ENCODE assay signal across 8 cellular contexts in genomic region chr1:241518447-241519307, GRCh38. TPM values are rescaled to one million over a fixed set of nuclear protein-coding genes. Genes with fewer than 3 reads are reported as not detected.
DNase-seq lines count a peak whose midpoint lies in the region; ATAC-seq and TF ChIP-seq lines count a peak whose summit lies in the region.

No MANE protein-coding gene starts in this region.

- peaks cover 23% of the 10 kb centered on the region for H3K36me3 Mint-ChIP-seq in activated CD8-positive, alpha-beta T cell treated with anti-CD3 and anti-CD28 coated beads, Interleukin-2, amount 10 ng/mL, durations not matched to agents 7 days and 5 days (ENCODE audit: low read depth)

- peak overlapping the region; percentile 25 for H2BK5ac ChIP-seq in IMR-90 (ENCODE audit: low read depth, low read length, poor library complexity, severe bottlenecking)

- 4% methylated on average over 9 of the region's 29 CpGs; no CpG with 5 or more reads in 1 of the 2 experiments for WGBS in IMR-90 (ENCODE audit: extremely low coverage in 2 of 2, insufficient read length in 1 of 2), 2 experiments

- peak overlapping the region; percentile 41; the same call in 1 of the 2 replicates for H3K4ac ChIP-seq in IMR-90 (ENCODE audit: low read depth, low read length)

- H3K9me1 ChIP-seq in IMR-90 (ENCODE audit: insufficient read depth, low read length) = no peaks in the 10 kb centered on the region

- H4K8ac ChIP-seq in IMR-90 (ENCODE audit: low read depth in 2 of 2, low read length in 2 of 2) = peak overlapping the region; percentile 57 to 61; a peak in 2 of 4 replicates

- H2BK15ac ChIP-seq in IMR-90 (ENCODE audit: low read depth, low read length) = no peak overlapping the region

- peak overlapping the region; percentile 82; the same call in 1 of the 2 replicates for H3K56ac ChIP-seq in IMR-90 (ENCODE audit: extremely low read depth, insufficient read depth, low read length)

- H3K14ac ChIP-seq in IMR-90 (replicated peaks; ENCODE audit: low read depth, low read length) = peak overlapping the region; percentile 33; the same call in 1 of the 2 replicates

- H3K9me3 Mint-ChIP-seq in activated CD8-positive, alpha-beta T cell treated with anti-CD3 and anti-CD28 coated beads, Interleukin-2, amount 10 ng/mL, durations not matched to agents 7 days and 5 days (ENCODE audit: insufficient read depth) = no peaks in the 10 kb centered on the region

- intact Hi-C loops in IMR-90 (cut with micrococcal nuclease) = no loop called here

- H3K9me3 ChIP-seq in IMR-90 (ENCODE audit: control insufficient read depth, insufficient read depth, low read length) = no peaks in the 10 kb centered on the region
- no peaks in the 10 kb centered on the region for H3K9me3 ChIP-seq in neuron (ENCODE audit: low read length)

- no peak for TF ChIP-seq POLR2A in IMR-90 (IDR thresholded peaks at IDR 0.05; ENCODE audit: low read depth, low read length)

- no peaks in the 10 kb centered on the region for H4K20me1 ChIP-seq in IMR-90 (ENCODE audit: insufficient read depth, low read length)

- H3K4me3 Mint-ChIP-seq in activated CD8-positive, alpha-beta T cell treated with anti-CD3 and anti-CD28 coated beads, Interleukin-2, amount 10 ng/mL, durations not matched to agents 7 days and 5 days = peak overlapping the region; percentile 90

- H3K4me3 ChIP-seq in GM06990 (replicated peaks; ENCODE audit: low read depth, low read length) = peak overlapping the region; percentile 82
- peak overlapping the region; percentile 94 for H3K4me3 ChIP-seq in IMR-90 (ENCODE audit: insufficient read depth, low read depth, low read length)
- peak overlapping the region; percentile 55 for H3K4me3 ChIP-seq in neuron (ENCODE audit: low read length)

- H2BK120ac ChIP-seq in IMR-90 (ENCODE audit: low read depth, low read length) = no peak overlapping the region

- no peak for TF ChIP-seq CTCF in GM06990 (IDR thresholded peaks at IDR 0.05; ENCODE audit: insufficient read depth, low read length, poor library complexity, severe bottlenecking)
- TF ChIP-seq CTCF in IMR-90 (conservative IDR thresholded peaks at IDR 0.05; ENCODE audit: low read depth, low read length) = no peak

- peaks cover 7 to 23% of the 10 kb centered on the region in 2 experiments; a peak in 2 of 4 replicates for H3K79me1 ChIP-seq in IMR-90 (ENCODE audit: low read depth in 1 of 2, low read length in 2 of 2)

- peak overlapping the region; percentile 96 for H3K4me2 ChIP-seq in IMR-90 (ENCODE audit: low read depth, low read length)

- H4K5ac ChIP-seq in IMR-90 (ENCODE audit: low read depth, low read length) = peak overlapping the region; percentile 3; the same call in 1 of the 2 replicates

- POLR2A ChIA-PET in IMR-90 (lab: Charles Lee; ENCODE audit: unreplicated experiment) = interaction anchor here (0.6 kb wide), 1 partner anchor 847 kb away, joined by 4 read pairs; no protein-coding TSS in a partner anchor
- POLR2A ChIA-PET in activated CD8-positive, alpha-beta T cell treated with anti-CD3 and anti-CD28 coated beads, Interleukin-2, amount 10 ng/mL, durations not matched to agents 7 days and 5 days (lab: Charles Lee) = interaction anchor here (0.8 to 1.1 kb wide), 2 partner anchors 10 to 15 kb away, joined by 3 to 4 read pairs; no protein-coding TSS in a partner anchor

- CTCF ChIA-PET in IMR-90 (lab: Yijun Ruan, JAX) = interaction anchor here (1.4 kb wide), 1 partner anchor 10 kb away, joined by 3 read pairs; no protein-coding TSS in a partner anchor
- CTCF ChIA-PET in activated CD8-positive, alpha-beta T cell treated with anti-CD3 and anti-CD28 coated beads, Interleukin-2, amount 10 ng/mL, durations not matched to agents 7 days and 5 days (lab: Charles Lee) = interaction anchor here (1.0 to 2.3 kb wide), 6 partner anchors 10 to 495 kb away, joined by 3 to 11 read pairs (median 4); partner anchors contain the start of gene KMO

- peak overlapping the region; percentile 77 for H3K23ac ChIP-seq in IMR-90 (ENCODE audit: low read depth, low read length)

- H3K4me1 Mint-ChIP-seq in activated CD8-positive, alpha-beta T cell treated with anti-CD3 and anti-CD28 coated beads, Interleukin-2, amount 10 ng/mL, durations not matched to agents 7 days and 5 days (ENCODE audit: low read depth) = peaks cover 21% of the 10 kb centered on the region

- no peak for TF ChIP-seq RAD21 in IMR-90 (IDR thresholded peaks at IDR 0.05; ENCODE audit: low read length)

- in situ Hi-C loops in IMR-90 (cut with MboI; ENCODE audit: low sequenced_read_pairs) = loop anchor here (25.0 kb wide), 1 partner anchor 1331 kb away; no protein-coding TSS in a partner anchor

- dilution Hi-C loops in IMR-90 (cut with HindIII; ENCODE audit: low sequenced_read_pairs, unreplicated experiment) = no loop called here

- H4K91ac ChIP-seq in IMR-90 (ENCODE audit: insufficient read depth, low read depth, low read length) = 0 out of 2 replicates have a peak overlapping the region, but pooled peaks have one; percentile 13

- no peak overlapping the region for H3K18ac ChIP-seq in IMR-90 (ENCODE audit: low read depth, low read length)

- H3K27me3 ChIP-seq in GM06990 (replicated peaks; ENCODE audit: control insufficient read depth, insufficient read depth, low read length) (no peaks in the 10 kb centered on the region), IMR-90 (ENCODE audit: control insufficient read depth, insufficient read depth, low read length) (peaks cover 7% of the 10 kb centered on the region), neuron (ENCODE audit: insufficient read depth, low read length) (peaks cover 2% of the 10 kb centered on the region)

- ATAC-seq in GM21717 (IDR thresholded peaks at IDR 0.05; ENCODE audit: unreplicated experiment) = peak; percentile 31
- peak; percentile 49 for ATAC-seq in IMR-90 (ENCODE audit: low read depth)
- no peak for ATAC-seq in activated CD8-positive, alpha-beta T cell treated with anti-CD3 and anti-CD28 coated beads, Interleukin-2, amount 10 ng/mL, durations not matched to agents 7 days and 5 days

- peak overlapping the region; percentile 67 for H3K9ac ChIP-seq in IMR-90 (ENCODE audit: low read depth, low read length)

- BruUV-seq in IMR-90 (replicated peaks; lab: Mats Ljungman, UMichigan) = TSS peak; percentile 66

- H2AFZ ChIP-seq in IMR-90 (replicated peaks; ENCODE audit: low read length, poor library complexity) (peak overlapping the region; percentile 98), neuron (ENCODE audit: low read depth, low read length) (peak overlapping the region; percentile 58)

- H3K4me1 ChIP-seq in IMR-90 (ENCODE audit: control insufficient read depth, insufficient read depth, low read length) (0 out of 2 replicates have a peak, but pooled peaks cover 2% of the 10 kb centered on the region), neuron (ENCODE audit: insufficient read depth, low read length) (peaks cover 22% of the 10 kb centered on the region)

- H3K36me3 ChIP-seq in GM06990 (ENCODE audit: control insufficient read depth, insufficient read depth, low read length) = no peaks in the 10 kb centered on the region
- no peaks in the 10 kb centered on the region for H3K36me3 ChIP-seq in IMR-90 (ENCODE audit: control insufficient read depth, insufficient read depth, low read length)
- H3K36me3 ChIP-seq in neuron (ENCODE audit: insufficient read depth, low read length) = peaks cover 8% of the 10 kb centered on the region

- peaks cover 18% of the 10 kb centered on the region for H3K27me3 Mint-ChIP-seq in activated CD8-positive, alpha-beta T cell treated with anti-CD3 and anti-CD28 coated beads, Interleukin-2, amount 10 ng/mL, durations not matched to agents 7 days and 5 days (ENCODE audit: low read depth)

- H3K27ac ChIP-seq in IMR-90 (ENCODE audit: insufficient read depth, low read length) = peak overlapping the region; percentile 77

- H2AK9ac ChIP-seq in IMR-90 (replicated peaks; ENCODE audit: low read depth, low read length, poor library complexity) = peak overlapping the region; percentile 31

- DNase-seq in GM06990 (ENCODE audit: extremely low read depth, insufficient read length) (no peak), IMR-90 (peak; percentile 25), foreskin melanocyte (peak; percentile 10), T1000 (lab: John Stamatoyannopoulos, UW) (no peak), SW 1271 (lab: John Stamatoyannopoulos, UW) (no peak)
- peak; percentile 26 for DNase-seq in activated CD8-positive, alpha-beta T cell treated with anti-CD3 and anti-CD28 coated beads, Interleukin-2, amount 10 ng/mL, durations not matched to agents 7 days and 5 days

- no peak overlapping the region for H2AK5ac ChIP-seq in IMR-90 (ENCODE audit: low read depth, low read length)

- H3K27ac Mint-ChIP-seq in activated CD8-positive, alpha-beta T cell treated with anti-CD3 and anti-CD28 coated beads, Interleukin-2, amount 10 ng/mL, durations not matched to agents 7 days and 5 days = peak overlapping the region; percentile 85

- H2BK20ac ChIP-seq in IMR-90 (ENCODE audit: low read depth, low read length) = no peak overlapping the region

TF ChIP-seq in IMR-90, 13 proteins besides CTCF, POLR2A, EP300 and RAD21:
- 0 out of 2 replicates have a peak, but pooled peaks have one; percentile 35 for TF ChIP-seq MAZ (IDR thresholded peaks at IDR 0.05; ENCODE audit: borderline replicate concordance, low read depth, low read length)
- no peak for TF ChIP-seq USF2 (IDR thresholded peaks at IDR 0.05; ENCODE audit: low read depth, low read length)
- no peak for TF ChIP-seq MXI1 (IDR thresholded peaks at IDR 0.05; ENCODE audit: borderline replicate concordance, low read depth, low read length)
- TF ChIP-seq MAFK (IDR thresholded peaks at IDR 0.05; ENCODE audit: low read depth, low read length) = 0 out of 2 replicates have a peak, but pooled peaks have one; percentile 2

RNA-seq across cellular contexts. Expression of gene FH, which starts 0.9 kb away (rescaled TPM):
- total RNA-seq in IMR-90 (2012; rRNA removed) = 78.7 and 101 TPM in 2 replicates
- 69.3 and 75.5 TPM in 2 replicates for polyA plus RNA-seq in IMR-90 (2012; rRNA removed)
- polyA plus RNA-seq in IMR-90 (2012; cell fraction: cytosol; rRNA removed) = 26.7 and 29.8 TPM in 2 replicates
- polyA plus RNA-seq in IMR-90 (2012; cell fraction: nucleus; rRNA removed; ENCODE audit: low replicate concordance) = 16.3 and 55.7 TPM in 2 replicates
- total RNA-seq in activated CD8-positive, alpha-beta T cell treated with anti-CD3 and anti-CD28 coated beads, Interleukin-2, amount 10 ng/mL, durations not matched to agents 7 days and 5 days = 10 to 100 TPM; 75.9 to 78.3 TPM

RNA-seq across cellular contexts. Expression of gene KMO, which starts 13.5 kb away (rescaled TPM):
- not detected in 2 replicates for total RNA-seq in IMR-90 (2012; rRNA removed)
- polyA plus RNA-seq in IMR-90 (2012; rRNA removed) = not detected in 2 replicates
- not detected in 2 replicates for polyA plus RNA-seq in IMR-90 (2012; cell fraction: cytosol; rRNA removed)
- 0.01 TPM in 1 of 2 replicates, not detected in the other for polyA plus RNA-seq in IMR-90 (2012; cell fraction: nucleus; rRNA removed; ENCODE audit: low replicate concordance)
- total RNA-seq in activated CD8-positive, alpha-beta T cell treated with anti-CD3 and anti-CD28 coated beads, Interleukin-2, amount 10 ng/mL, durations not matched to agents 7 days and 5 days = not detected

Comparison
In these comparisons a context has a peak if more than half of its experiments do, and no peak if none do; other contexts are left out.
1. DNase-seq: peak in IMR-90 (single experiment), activated CD8-positive, alpha-beta T cell treated with anti-CD3 and anti-CD28 coated beads, Interleukin-2, amount 10 ng/mL, durations not matched to agents 7 days and 5 days (single experiment) and foreskin melanocyte (single experiment); none in GM06990 (single experiment), T1000 (single experiment) and SW 1271 (0 of 2).
2. Peak in every context shown above with its lines, with median percentiles within 50 percentile points of each other: H3K4me3 ChIP-seq.